Comparison of ENCODE assay signal across 21 cellular contexts in genomic region chr7:105319578-105319977, GRCh38.
A peak's percentile ranks its signal among the peaks of the same experiment; 100 is the strongest.
DNase-seq lines count a peak whose midpoint lies in the region; ATAC-seq, FAIRE-seq and TF ChIP-seq lines count a peak whose summit lies in the region.
"Had no signal": no experiment of that assay in that cellular context is flagged by ENCODE, and none has a peak within 500 bp of the region (broad histone marks: within the 10 kb centered on the region; RNA-seq: fewer than 3 reads in every experiment).

No MANE protein-coding gene starts in this region.

- H3K36me3 ChIP-seq in left lung: no peaks in the 10 kb centered on the region
- H3K36me3 ChIP-seq: colonic mucosa, heart right ventricle, uterus had no signal

- no peaks in the 10 kb centered on the region for H3K27me3 ChIP-seq in left lung
- H3K27me3 ChIP-seq: colonic mucosa, heart right ventricle, uterus had no signal

- POLR2A ChIA-PET in activated B cell treated with CpG ODN at 0.5 μM for 24 hours (lab: Charles Lee): interaction anchor here (0.6 to 0.7 kb wide), 4 partner anchors 28 to 353 kb away, joined by 3 to 10 read pairs (median 6); no protein-coding TSS in a partner anchor

- peak overlapping the region; percentile 38 for H3K4me3 Mint-ChIP-seq in activated naive CD4-positive, alpha-beta T cell treated with anti-CD3 and anti-CD28 coated beads, Interleukin-2, amount 50 U/mL, for 24 hours
- H3K4me3 Mint-ChIP-seq in activated B cell treated with CpG ODN at 0.5 μM for 24 hours: peak overlapping the region; percentile 33

- H3K4me1 Mint-ChIP-seq in activated naive CD4-positive, alpha-beta T cell treated with anti-CD3 and anti-CD28 coated beads, Interleukin-2, amount 50 U/mL, for 24 hours: peaks cover 74% of the 10 kb centered on the region
- peaks cover 79% of the 10 kb centered on the region for H3K4me1 Mint-ChIP-seq in activated B cell treated with CpG ODN at 0.5 μM for 24 hours

- H3K4me3 ChIP-seq in left lung: no peak overlapping the region
- H3K4me3 ChIP-seq: colonic mucosa, GM23248, heart right ventricle, uterus had no signal

- FAIRE-seq in frontal cortex (lab: Jason Lieb, UNC): no peak

- TF ChIP-seq CTCF in activated B cell treated with CpG ODN at 0.5 μM for 24 hours (IDR thresholded peaks at IDR 0.05) (no peak), left lung (IDR thresholded peaks at IDR 0.05) (no peak)

- no peak overlapping the region for H3K27ac Mint-ChIP-seq in activated naive CD4-positive, alpha-beta T cell treated with anti-CD3 and anti-CD28 coated beads, Interleukin-2, amount 50 U/mL, for 24 hours
- peak overlapping the region; percentile 24 for H3K27ac Mint-ChIP-seq in activated B cell treated with CpG ODN at 0.5 μM for 24 hours

- intact Hi-C loops in activated B cell treated with CpG ODN at 0.5 μM for 24 hours (cut with micrococcal nuclease) (no loop called here), left lung (cut with DNase I) (no loop called here)

- DNase-seq in activated naive CD4-positive, alpha-beta T cell treated with Interleukin-2 at 50 U/mL for 16 hours: no peak
- DNase-seq in activated B cell treated with CpG ODN at 0.5 μM for 24 hours (no peak), left lung (no peak), activated gamma-delta T cell treated with Interleukin-2 at 50 U/mL for 16 hours (no peak), frontal cortex (ENCODE audit: low spot score in 2 of 2) (no peak)
- DNase-seq: activated CD4-positive, alpha-beta T cell treated with anti-CD3 and anti-CD28 coated beads, Interleukin-2, amount 50 U/mL, for 4 hours; activated T-cell treated with anti-CD3 and anti-CD28 coated beads for 4 hours; colonic mucosa; GM23248; heart right ventricle; left ventricle myocardium superior; NCI-H1436 treated with DMSO at 0.1 percent for 48 hours; NCI-H748 treated with DMSO at 0.1 percent for 48 hours; SHP77 treated with DMSO at 0.1 percent for 48 hours; stimulated activated CD4-positive, alpha-beta T cell treated with anti-CD3 and anti-CD28 coated beads, Interleukin-4, amount 100 ng/mL, for 24 hours; uterus had no signal

- CTCF ChIA-PET in activated B cell treated with CpG ODN at 0.5 μM for 24 hours (lab: Charles Lee): interaction anchor here (1.0 kb wide), 1 partner anchor 16 kb away, joined by 3 read pairs; no protein-coding TSS in a partner anchor

- H3K4me1 ChIP-seq in left lung: peaks cover 0 to 3% of the 10 kb centered on the region in 2 donors
- H3K4me1 ChIP-seq: colonic mucosa, uterus had no signal

- no peaks in the 10 kb centered on the region for H3K27me3 Mint-ChIP-seq in activated naive CD4-positive, alpha-beta T cell treated with anti-CD3 and anti-CD28 coated beads, Interleukin-2, amount 50 U/mL, for 24 hours
- H3K27me3 Mint-ChIP-seq in activated B cell treated with CpG ODN at 0.5 μM for 24 hours: no peaks in the 10 kb centered on the region
- H3K27me3 Mint-ChIP-seq: IgD-negative memory B cell had no signal

- ATAC-seq in activated B cell treated with CpG ODN at 0.5 μM for 24 hours (ENCODE audit: low read depth) (no peak), left lung (peak; percentile 29), HG03159 (IDR thresholded peaks at IDR 0.05; ENCODE audit: unreplicated experiment) (no peak), GM19023 (IDR thresholded peaks at IDR 0.05; ENCODE audit: unreplicated experiment) (no peak)
- ATAC-seq: heart right ventricle, left ventricle myocardium superior had no signal

- H3K27ac ChIP-seq in left lung: no peak overlapping the region
- H3K27ac ChIP-seq: C4-2B, colonic mucosa, GM23248, heart right ventricle, uterus had no signal

- H3K36me3 Mint-ChIP-seq in activated naive CD4-positive, alpha-beta T cell treated with anti-CD3 and anti-CD28 coated beads, Interleukin-2, amount 50 U/mL, for 24 hours: peaks cover 7% of the 10 kb centered on the region
- H3K36me3 Mint-ChIP-seq in activated B cell treated with CpG ODN at 0.5 μM for 24 hours (ENCODE audit: low read depth): peaks cover 10% of the 10 kb centered on the region

- no peaks in the 10 kb centered on the region for H3K9me3 Mint-ChIP-seq in activated naive CD4-positive, alpha-beta T cell treated with anti-CD3 and anti-CD28 coated beads, Interleukin-2, amount 50 U/mL, for 24 hours
- H3K9me3 Mint-ChIP-seq in activated B cell treated with CpG ODN at 0.5 μM for 24 hours: no peaks in the 10 kb centered on the region
- H3K9me3 Mint-ChIP-seq: IgD-negative memory B cell had no signal

- H3K9me3 ChIP-seq in left lung: no peaks in the 10 kb centered on the region
- H3K9me3 ChIP-seq: colonic mucosa, heart right ventricle, uterus had no signal
